Comparison of ENCODE assay signal across 8 cellular contexts in genomic region chr2:136246086-136246669, GRCh38.
DNase-seq lines count a peak whose midpoint lies in the region; ATAC-seq and TF ChIP-seq lines count a peak whose summit lies in the region.

No MANE protein-coding gene starts in this region.

- ATAC-seq in GM18873 (IDR thresholded peaks at IDR 0.05; ENCODE audit: low FRiP score, unreplicated experiment), result peak; percentile 93
- ATAC-seq in HG03108 (IDR thresholded peaks at IDR 0.05; ENCODE audit: unreplicated experiment), result peak; percentile 65
- peak; percentile 90 for ATAC-seq in left lobe of liver

- DNase-seq in adrenal gland (peak; percentile 83 to 94 (median 91)), left lobe of liver (ENCODE audit: low spot score) (peak; percentile 53), A172 (ENCODE audit: low spot score) (no peak), HEK293T (ENCODE audit: extremely low spot score) (no peak), NCI-H1436 treated with DMSO at 0.1 percent for 48 hours (lab: John Stamatoyannopoulos, UW) (no peak), NCI-H1092 treated with DMSO at 0.1 percent for 48 hours (lab: John Stamatoyannopoulos, UW) (no peak)

- intact Hi-C loops in adrenal gland (cut with DNase I), result no loop called here

- peaks cover 21 to 38% of the 10 kb centered on the region in 2 donors for H3K4me1 ChIP-seq in adrenal gland (replicated peaks in 1 of 2)

- peak overlapping the region in 4 of 5 donors; percentile 38 to 87 (median 76) for H3K27ac ChIP-seq in adrenal gland

- H3K36me3 ChIP-seq in adrenal gland (replicated peaks in 1 of 2), result no peaks in the 10 kb centered on the region

- TF ChIP-seq CTCF in adrenal gland (IDR thresholded peaks at IDR 0.05), result no peak

- TF ChIP-seq POLR2A in adrenal gland (IDR thresholded peaks at IDR 0.05), result peak in 1 of 2 donors; percentile 69

- no peaks in the 10 kb centered on the region for H3K27me3 ChIP-seq in adrenal gland

- CTCF ChIA-PET in HEK293T (lab: Yijun Ruan, JAX), result no interaction called here

- POLR2A ChIA-PET in HEK293T (lab: Yijun Ruan, JAX), result no interaction called here

- no peaks in the 10 kb centered on the region for H3K9me3 ChIP-seq in adrenal gland (replicated peaks in 1 of 3)

- WGBS in adrenal gland, 4 donors, result 34 to 50% (median 36%) methylated on average over 9 to 15 of the region's 15 CpGs

- H3K4me3 ChIP-seq in adrenal gland, result peak overlapping the region in 1 of 4 donors; percentile 25

TF ChIP-seq in HEK293T, 16 proteins besides CTCF, POLR2A, EP300 and RAD21:
- TF ChIP-seq FOXM1 (IDR thresholded peaks at IDR 0.05; ENCODE audit: borderline replicate concordance), result no peak
- no peak for TF ChIP-seq SP1 (IDR thresholded peaks at IDR 0.05)
- TF ChIP-seq L3MBTL2 (conservative IDR thresholded peaks at IDR 0.05), result no peak
- TF ChIP-seq FOXK2 (IDR thresholded peaks at IDR 0.05), result no peak
- TF ChIP-seq ZNF384 (IDR thresholded peaks at IDR 0.05), result no peak
- no peak for TF ChIP-seq BHLHE40 (IDR thresholded peaks at IDR 0.05; ENCODE audit: borderline replicate concordance)
- no peak for TF ChIP-seq ELF4 (IDR thresholded peaks at IDR 0.05)
- TF ChIP-seq HDGF (IDR thresholded peaks at IDR 0.05; ENCODE audit: borderline replicate concordance), result no peak
- TF ChIP-seq TARDBP (IDR thresholded peaks at IDR 0.05), result no peak
- TF ChIP-seq SUZ12 (IDR thresholded peaks at IDR 0.05), result no peak
- TF ChIP-seq CTBP1 (IDR thresholded peaks at IDR 0.05; ENCODE audit: borderline replicate concordance), result no peak
- TF ChIP-seq FOXA1 (IDR thresholded peaks at IDR 0.05), result no peak
- TF ChIP-seq, protein P1, sequence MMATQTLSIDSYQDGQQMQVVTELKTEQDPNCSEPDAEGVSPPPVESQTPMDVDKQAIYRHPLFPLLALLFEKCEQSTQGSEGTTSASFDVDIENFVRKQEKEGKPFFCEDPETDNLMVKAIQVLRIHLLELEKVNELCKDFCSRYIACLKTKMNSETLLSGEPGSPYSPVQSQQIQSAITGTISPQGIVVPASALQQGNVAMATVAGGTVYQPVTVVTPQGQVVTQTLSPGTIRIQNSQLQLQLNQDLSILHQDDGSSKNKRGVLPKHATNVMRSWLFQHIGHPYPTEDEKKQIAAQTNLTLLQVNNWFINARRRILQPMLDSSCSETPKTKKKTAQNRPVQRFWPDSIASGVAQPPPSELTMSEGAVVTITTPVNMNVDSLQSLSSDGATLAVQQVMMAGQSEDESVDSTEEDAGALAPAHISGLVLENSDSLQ (IDR thresholded peaks at IDR 0.05), result no peak
- TF ChIP-seq LEF1 (IDR thresholded peaks at IDR 0.05; ENCODE audit: borderline replicate concordance), result no peak
- TF ChIP-seq NFRKB (IDR thresholded peaks at IDR 0.05), result no peak
- TF ChIP-seq ARNT (IDR thresholded peaks at IDR 0.05), result no peak

Comparison
In these comparisons a context has a peak if more than half of its experiments do, and no peak if none do; other contexts are left out.
1. DNase-seq: peak in adrenal gland (7 of 7) and left lobe of liver (single experiment); none in A172 (single experiment), HEK293T (single experiment), NCI-H1436 treated with DMSO at 0.1 percent for 48 hours (single experiment) and NCI-H1092 treated with DMSO at 0.1 percent for 48 hours (single experiment).
2. Peak in every context shown above with its lines, with median percentiles within 50 percentile points of each other: ATAC-seq.